In the genomic region with DNA sequence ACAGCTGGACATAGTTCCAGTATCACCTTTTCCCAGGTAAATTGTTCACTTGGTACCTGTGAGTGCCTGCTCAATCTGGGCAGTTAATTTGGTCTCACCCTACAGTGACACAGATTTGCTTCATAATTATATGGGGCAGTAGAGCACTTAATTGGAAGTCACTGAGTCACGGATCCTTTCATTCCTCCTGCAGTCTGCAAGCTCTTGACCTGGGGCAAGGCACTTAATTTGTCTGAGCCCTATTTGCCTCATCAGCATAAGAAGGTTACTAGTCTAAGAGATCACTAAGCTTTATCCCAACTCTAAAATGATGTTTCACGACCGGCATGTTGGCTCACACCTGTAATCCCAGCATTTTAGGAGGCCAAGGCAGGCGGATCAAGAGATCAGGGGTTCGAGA, we compare ENCODE assay signal across 14 cellular contexts.
"Had no signal": no experiment of that assay in that cellular context is flagged by ENCODE, and none has a peak within 500 bp of the region (broad histone marks: within the 10 kb centered on the region; RNA-seq: fewer than 3 reads in every experiment).

No MANE protein-coding gene starts in this region.

- H3K4me3 ChIP-seq: dorsolateral prefrontal cortex, upper lobe of right lung had no signal

- H3K27me3 Mint-ChIP-seq: activated naive CD4-positive, alpha-beta T cell treated with anti-CD3 and anti-CD28 coated beads, Interleukin-2, amount 50 U/mL, for 24 hours; natural killer cell treated with Interleukin-12 subunit alpha and Interleukin-12 subunit beta and Interleukin-15 and Interleukin-18, amount 100 ng/mL, for 72 hours; stimulated activated naive CD8-positive, alpha-beta T cell treated with anti-CD3 and anti-CD28 coated beads, Interleukin-15, Interleukin-2, amounts not matched to agents 100 ng/mL and 50 ng/mL, for 24 hours had no signal

- H3K9me3 Mint-ChIP-seq: activated naive CD4-positive, alpha-beta T cell treated with anti-CD3 and anti-CD28 coated beads, Interleukin-2, amount 50 U/mL, for 24 hours; activated T-cell treated with anti-CD3 and anti-CD28 coated beads, Interleukin-2, amount 50 U/mL, for 4 hours; natural killer cell treated with Interleukin-12 subunit alpha and Interleukin-12 subunit beta and Interleukin-15 and Interleukin-18, amount 100 ng/mL, for 72 hours; stimulated activated naive CD8-positive, alpha-beta T cell treated with anti-CD3 and anti-CD28 coated beads, Interleukin-15, Interleukin-2, amounts not matched to agents 100 ng/mL and 50 ng/mL, for 24 hours had no signal

- H3K4me1 ChIP-seq: upper lobe of right lung had no signal

- H3K36me3 ChIP-seq: upper lobe of right lung had no signal

- H3K36me3 Mint-ChIP-seq: activated naive CD4-positive, alpha-beta T cell treated with anti-CD3 and anti-CD28 coated beads, Interleukin-2, amount 50 U/mL, for 24 hours; natural killer cell treated with Interleukin-12 subunit alpha and Interleukin-12 subunit beta and Interleukin-15 and Interleukin-18, amount 100 ng/mL, for 72 hours had no signal

- ATAC-seq: activated T-cell treated with anti-CD3 and anti-CD28 coated beads, Interleukin-2, amount 50 U/mL, for 4 hours; foreskin keratinocyte; natural killer cell treated with Interleukin-12 subunit alpha and Interleukin-12 subunit beta and Interleukin-15 and Interleukin-18, amount 100 ng/mL, for 72 hours; right cardiac atrium; upper lobe of right lung had no signal

- H3K4me3 Mint-ChIP-seq: activated naive CD4-positive, alpha-beta T cell treated with anti-CD3 and anti-CD28 coated beads, Interleukin-2, amount 50 U/mL, for 24 hours; activated T-cell treated with anti-CD3 and anti-CD28 coated beads, Interleukin-2, amount 50 U/mL, for 4 hours; natural killer cell treated with Interleukin-12 subunit alpha and Interleukin-12 subunit beta and Interleukin-15 and Interleukin-18, amount 100 ng/mL, for 72 hours; stimulated activated naive CD8-positive, alpha-beta T cell treated with anti-CD3 and anti-CD28 coated beads, Interleukin-15, Interleukin-2, amounts not matched to agents 100 ng/mL and 50 ng/mL, for 24 hours had no signal

- H3K27ac Mint-ChIP-seq: activated naive CD4-positive, alpha-beta T cell treated with anti-CD3 and anti-CD28 coated beads, Interleukin-2, amount 50 U/mL, for 24 hours; natural killer cell treated with Interleukin-12 subunit alpha and Interleukin-12 subunit beta and Interleukin-15 and Interleukin-18, amount 100 ng/mL, for 72 hours; stimulated activated naive CD8-positive, alpha-beta T cell treated with anti-CD3 and anti-CD28 coated beads, Interleukin-15, Interleukin-2, amounts not matched to agents 100 ng/mL and 50 ng/mL, for 24 hours had no signal

- H3K27ac ChIP-seq: dorsolateral prefrontal cortex, foreskin keratinocyte, upper lobe of right lung had no signal

- DNase-seq: activated CD4-positive, CD25-positive, alpha-beta regulatory T cell treated with anti-CD3 and anti-CD28 coated beads, Interleukin-2, amount 50 U/mL, for 72 hours; activated effector memory CD4-positive, alpha-beta T cell treated with anti-CD3 and anti-CD28 coated beads, Interleukin-2, amount 50 U/mL, for 16 hours; activated T-cell treated with anti-CD3 and anti-CD28 coated beads, Interleukin-2, amount 50 U/mL, for 4 hours; dorsolateral prefrontal cortex; foreskin keratinocyte; glutamatergic neuron; hypothalamus; nucleus accumbens; right cardiac atrium; T-helper 9 cell; upper lobe of right lung had no signal

- H3K9me3 ChIP-seq: upper lobe of right lung had no signal

- H3K27me3 ChIP-seq: dorsolateral prefrontal cortex, foreskin keratinocyte, upper lobe of right lung had no signal
